In genomic region chr19:49165111-49165750, GRCh38 we compare ENCODE assay signal across 13 cellular contexts. TPM values are rescaled to one million over a fixed set of nuclear protein-coding genes. Genes with fewer than 3 reads are reported as not detected.
DNase-seq lines count a peak whose midpoint lies in the region; ATAC-seq, FAIRE-seq and TF ChIP-seq lines count a peak whose summit lies in the region.
"Had no signal": no experiment of that assay in that cellular context is flagged by ENCODE, and none has a peak within 500 bp of the region (broad histone marks: within the 10 kb centered on the region; RNA-seq: fewer than 3 reads in every experiment).

No MANE protein-coding gene starts in this region.

- TF ChIP-seq CTCF in endothelial cell of umbilical vein (IDR thresholded peaks at IDR 0.05; ENCODE audit: extremely low read depth in 1 of 2, insufficient read depth in 1 of 2, low read depth in 1 of 2, low read length in 2 of 2): no peak
- no peak for TF ChIP-seq CTCF in thoracic aorta (IDR thresholded peaks at IDR 0.05)

- H3K79me2 ChIP-seq in endothelial cell of umbilical vein (ENCODE audit: control insufficient read depth, insufficient read depth, low read length): no peaks in the 10 kb centered on the region

- ATAC-seq in thoracic aorta (ENCODE audit: insufficient number of reproducible peaks, low FRiP score, low read depth): peak; percentile 61

- no TSS peak for BruUV-seq in endothelial cell of umbilical vein (replicated peaks; lab: Mats Ljungman, UMichigan)

- 79 to 82% methylated on average over 17 to 22 of the region's 24 CpGs for WGBS in mesodermal cell (ENCODE audit: insufficient coverage in 2 of 2), 2 experiments

- no peaks in the 10 kb centered on the region for H3K9me1 ChIP-seq in endothelial cell of umbilical vein (replicated peaks; ENCODE audit: control insufficient read depth, extremely low read depth, insufficient read depth, low read length)

- no peaks in the 10 kb centered on the region for H3K27me3 ChIP-seq in endothelial cell of umbilical vein (ENCODE audit: control insufficient read depth in 2 of 2, insufficient read depth in 2 of 2, low read length in 2 of 2)
- no peaks in the 10 kb centered on the region for H3K27me3 ChIP-seq in thoracic aorta (replicated peaks; ENCODE audit: insufficient read depth)
- H3K27me3 ChIP-seq: SJCRH30 had no signal

- dilution Hi-C loops in endothelial cell of umbilical vein (cut with MboI; ENCODE audit: extremely low pct_ligation_motif_present, low sequenced_read_pairs): no loop called here

- no peaks in the 10 kb centered on the region for H4K20me1 ChIP-seq in endothelial cell of umbilical vein (replicated peaks; ENCODE audit: control insufficient read depth, extremely low read depth, insufficient read depth, low read length)

- intact Hi-C loops in endothelial cell of umbilical vein (cut with micrococcal nuclease): loop anchor here (1.0 kb wide), 1 partner anchor 24 kb away; no protein-coding TSS in a partner anchor

- H3K27ac ChIP-seq in SK-N-MC (peak overlapping the region; percentile 44; the same call in 1 of the 2 replicates), endothelial cell of umbilical vein (ENCODE audit: insufficient read depth, low read depth, low read length) (peak overlapping the region; percentile 47), mesodermal cell (ENCODE audit: low read depth, low read length, severe bottlenecking) (peak overlapping the region; percentile 16), thoracic aorta (peak overlapping the region; percentile 91 to 95)
- H3K27ac ChIP-seq: SJCRH30 had no signal

- H2AFZ ChIP-seq in endothelial cell of umbilical vein (ENCODE audit: low read depth, low read length): peak overlapping the region; percentile 40

- DNase-seq in SK-N-MC (ENCODE audit: low read depth, low spot score): no peak
- peak; percentile 85 for DNase-seq in endothelial cell of umbilical vein (ENCODE audit: low read depth, low spot score)
- no peak for DNase-seq in thoracic aorta (ENCODE audit: low spot score)
- no peak for DNase-seq in AG20443 (ENCODE audit: low spot score)
- no peak for DNase-seq in activated naive CD4-positive, alpha-beta T cell treated with anti-CD3 and anti-CD28 coated beads, Interleukin-2, amount 50 U/mL, for 16 hours
- no peak for DNase-seq in activated CD4-positive, alpha-beta T cell treated with anti-CD3 and anti-CD28 coated beads, Interleukin-2, amount 50 U/mL, for 48 hours
- no peak for DNase-seq in NCI-H748 (lab: John Stamatoyannopoulos, UW; ENCODE audit: unreplicated experiment)
- DNase-seq: COR-L47; effector CD4-positive, alpha-beta T cell; NCI-H446; SJCRH30 had no signal

- peak; percentile 81 for FAIRE-seq in endothelial cell of umbilical vein (lab: Jason Lieb, UNC)

- no peak for TF ChIP-seq POLR2A in endothelial cell of umbilical vein (IDR thresholded peaks at IDR 0.05; ENCODE audit: low read depth, low read length)

- H3K9me3 ChIP-seq in SK-N-MC (ENCODE audit: low read depth, low read length) (no peaks in the 10 kb centered on the region), endothelial cell of umbilical vein (replicated peaks; ENCODE audit: control insufficient read depth, insufficient read depth, low read length) (no peaks in the 10 kb centered on the region), mesodermal cell (ENCODE audit: control insufficient read depth, low read length) (no peaks in the 10 kb centered on the region), thoracic aorta (no peaks in the 10 kb centered on the region)
- H3K9me3 ChIP-seq: SJCRH30, tibial nerve had no signal

- H3K4me3 ChIP-seq in SK-N-MC (no peak overlapping the region), endothelial cell of umbilical vein (replicated peaks in 1 of 3; ENCODE audit: insufficient read depth in 1 of 3, low read depth in 1 of 3, low read length in 3 of 3) (no peak overlapping the region), mesodermal cell (ENCODE audit: extremely low read depth, insufficient read depth, low read length, poor library complexity, severe bottlenecking) (no peak overlapping the region), thoracic aorta (peak overlapping the region; percentile 60)
- H3K4me3 ChIP-seq: SJCRH30, tibial nerve had no signal

- H3K9ac ChIP-seq in SK-N-MC (ENCODE audit: insufficient read length) (no peak overlapping the region), endothelial cell of umbilical vein (replicated peaks; ENCODE audit: extremely low read depth, insufficient read depth, low read length) (peak overlapping the region; percentile 28)

- POLR2A ChIA-PET in endothelial cell of umbilical vein (lab: Charles Lee): interaction anchor here (0.6 kb wide), 1 partner anchor 38 kb away, joined by 3 read pairs; no protein-coding TSS in a partner anchor

- H3K36me3 ChIP-seq in SK-N-MC (ENCODE audit: insufficient read depth, low read length): no peaks in the 10 kb centered on the region; the same call in 1 of the 2 replicates
- H3K36me3 ChIP-seq in endothelial cell of umbilical vein (ENCODE audit: control insufficient read depth in 2 of 2, extremely low read depth in 1 of 2, insufficient read depth in 2 of 2, low read length in 2 of 2): peaks cover 0 to 2% of the 10 kb centered on the region in 2 experiments
- no peaks in the 10 kb centered on the region for H3K36me3 ChIP-seq in mesodermal cell (ENCODE audit: control insufficient read depth, insufficient read depth, low read length)
- H3K36me3 ChIP-seq in thoracic aorta: peaks cover 7% of the 10 kb centered on the region
- H3K36me3 ChIP-seq: SJCRH30 had no signal

- H3K4me1 ChIP-seq in endothelial cell of umbilical vein (ENCODE audit: control insufficient read depth, extremely low read depth, insufficient read depth, low read length) (peaks cover 12% of the 10 kb centered on the region), mesodermal cell (ENCODE audit: control insufficient read depth, insufficient read depth, low read length, poor library complexity, severe bottlenecking) (peaks cover 10% of the 10 kb centered on the region), thoracic aorta (ENCODE audit: control insufficient read depth in 1 of 2, low read depth in 2 of 2) (peaks cover 15 to 24% of the 10 kb centered on the region in 2 donors)
- H3K4me1 ChIP-seq: SJCRH30 had no signal

- CTCF ChIA-PET in endothelial cell of umbilical vein (lab: Charles Lee): interaction anchor here (1.0 to 4.9 kb wide), 10 partner anchors 14 to 67 kb away, joined by 3 to 33 read pairs (median 6); partner anchors contain the start of gene LIN7B

- H3K4me2 ChIP-seq in endothelial cell of umbilical vein (ENCODE audit: insufficient read depth, low read length): no peak overlapping the region

RNA-seq across cellular contexts. Expression of gene TRPM4, which starts 7.6 kb away (rescaled TPM):
- total RNA-seq in endothelial cell of umbilical vein: 38.9 and 40.6 TPM in 2 replicates
- polyA plus RNA-seq in endothelial cell of umbilical vein: 17.6 and 23.7 TPM in 2 replicates
- 6.5 and 8.7 TPM in 2 replicates for polyA plus RNA-seq in endothelial cell of umbilical vein (2011; cell fraction: cytosol; rRNA removed)
- polyA plus RNA-seq in endothelial cell of umbilical vein (2011; cell fraction: nucleus; rRNA removed): 88.1 and 102 TPM in 2 replicates
- polyA plus RNA-seq in endothelial cell of umbilical vein (2012): 22.6 and 38.8 TPM in 2 replicates
- polyA minus RNA-seq in endothelial cell of umbilical vein: 20.4 and 22.4 TPM in 2 replicates
- 2.5 TPM for polyA minus RNA-seq in endothelial cell of umbilical vein (2011; cell fraction: cytosol; rRNA and poly(A)+ RNA removed)
- 21.9 and 29.7 TPM in 2 replicates for polyA minus RNA-seq in endothelial cell of umbilical vein (2011; cell fraction: nucleus; rRNA and poly(A)+ RNA removed)
- 25.4 TPM for polyA plus RNA-seq in mesodermal cell (2013, experiment 1 of 2)
- 22.0 TPM for polyA plus RNA-seq in mesodermal cell (2013, experiment 2 of 2)
- 10 to 100 TPM; 48.3 to 65.9 TPM for total RNA-seq in thoracic aorta

RNA-seq across cellular contexts. Expression of gene HRC, which starts 10.0 kb away (rescaled TPM):
- total RNA-seq in endothelial cell of umbilical vein (not detected in 2 replicates), thoracic aorta (1 to 10 TPM; 2.2 to 6.5 TPM)
- polyA plus RNA-seq in endothelial cell of umbilical vein: not detected in 2 replicates
- polyA plus RNA-seq in endothelial cell of umbilical vein (2011; cell fraction: cytosol; rRNA removed): not detected in 2 replicates
- polyA plus RNA-seq in endothelial cell of umbilical vein (2011; cell fraction: nucleus; rRNA removed): not detected in 2 replicates
- polyA plus RNA-seq in endothelial cell of umbilical vein (2012): 0.44 TPM in 1 of 2 replicates, not detected in the other
- 0.39 and 1.3 TPM in 2 replicates for polyA minus RNA-seq in endothelial cell of umbilical vein
- not detected for polyA minus RNA-seq in endothelial cell of umbilical vein (2011; cell fraction: cytosol; rRNA and poly(A)+ RNA removed)
- not detected in 2 replicates for polyA minus RNA-seq in endothelial cell of umbilical vein (2011; cell fraction: nucleus; rRNA and poly(A)+ RNA removed)
- 11.2 TPM for polyA plus RNA-seq in mesodermal cell (2013, experiment 1 of 2)
- 10.9 TPM for polyA plus RNA-seq in mesodermal cell (2013, experiment 2 of 2)

RNA-seq across cellular contexts. Expression of gene PPFIA3, which starts 45.9 kb away (rescaled TPM):
- total RNA-seq in endothelial cell of umbilical vein (2.0 and 2.6 TPM in 2 replicates), thoracic aorta (1 to 10 TPM; 2.7 to 5.0 TPM)
- 1.3 and 1.4 TPM in 2 replicates for polyA plus RNA-seq in endothelial cell of umbilical vein
- 0.58 and 0.99 TPM in 2 replicates for polyA plus RNA-seq in endothelial cell of umbilical vein (2011; cell fraction: cytosol; rRNA removed)
- 1.2 and 1.3 TPM in 2 replicates for polyA plus RNA-seq in endothelial cell of umbilical vein (2011; cell fraction: nucleus; rRNA removed)
- polyA plus RNA-seq in endothelial cell of umbilical vein (2012): 2.1 and 2.7 TPM in 2 replicates
- 0.90 and 1.3 TPM in 2 replicates for polyA minus RNA-seq in endothelial cell of umbilical vein
- 5.9 TPM for polyA minus RNA-seq in endothelial cell of umbilical vein (2011; cell fraction: cytosol; rRNA and poly(A)+ RNA removed)
- 0.24 and 1.2 TPM in 2 replicates for polyA minus RNA-seq in endothelial cell of umbilical vein (2011; cell fraction: nucleus; rRNA and poly(A)+ RNA removed)
- polyA plus RNA-seq in mesodermal cell (2013, experiment 1 of 2): 18.0 TPM
- 13.7 TPM for polyA plus RNA-seq in mesodermal cell (2013, experiment 2 of 2)

RNA-seq across cellular contexts. Expression of gene C19orf73, which starts 46.3 kb away (rescaled TPM):
- 1.5 TPM in 1 of 2 replicates, not detected in the other for total RNA-seq in endothelial cell of umbilical vein
- 1.8 and 2.5 TPM in 2 replicates for polyA plus RNA-seq in endothelial cell of umbilical vein
- 1.2 TPM in 2 replicates for polyA plus RNA-seq in endothelial cell of umbilical vein (2011; cell fraction: cytosol; rRNA removed)
- polyA plus RNA-seq in endothelial cell of umbilical vein (2011; cell fraction: nucleus; rRNA removed): 0.25 and 0.97 TPM in 2 replicates
- polyA plus RNA-seq in endothelial cell of umbilical vein (2012): 0.52 and 0.78 TPM in 2 replicates
- polyA minus RNA-seq in endothelial cell of umbilical vein: not detected in 2 replicates
- 1.4 TPM for polyA minus RNA-seq in endothelial cell of umbilical vein (2011; cell fraction: cytosol; rRNA and poly(A)+ RNA removed)
- 0.91 TPM in 1 of 2 replicates, not detected in the other for polyA minus RNA-seq in endothelial cell of umbilical vein (2011; cell fraction: nucleus; rRNA and poly(A)+ RNA removed)
- 2.5 TPM for polyA plus RNA-seq in mesodermal cell (2013, experiment 1 of 2)
- polyA plus RNA-seq in mesodermal cell (2013, experiment 2 of 2): 2.5 TPM
- total RNA-seq in thoracic aorta: not detected

RNA-seq across cellular contexts. Expression of gene LIN7B, which starts 51.1 kb away (rescaled TPM):
- total RNA-seq in endothelial cell of umbilical vein (4.2 and 4.5 TPM in 2 replicates), thoracic aorta (10 to 100 TPM in 1 of 2 donors, not detected in 1; 19.8 TPM)
- 2.2 and 4.4 TPM in 2 replicates for polyA plus RNA-seq in endothelial cell of umbilical vein
- 2.3 and 2.4 TPM in 2 replicates for polyA plus RNA-seq in endothelial cell of umbilical vein (2011; cell fraction: cytosol; rRNA removed)
- 5.5 and 5.6 TPM in 2 replicates for polyA plus RNA-seq in endothelial cell of umbilical vein (2011; cell fraction: nucleus; rRNA removed)
- polyA plus RNA-seq in endothelial cell of umbilical vein (2012): 1.3 and 4.4 TPM in 2 replicates
- 2.6 and 4.1 TPM in 2 replicates for polyA minus RNA-seq in endothelial cell of umbilical vein
- polyA minus RNA-seq in endothelial cell of umbilical vein (2011; cell fraction: cytosol; rRNA and poly(A)+ RNA removed): 2.7 TPM
- polyA minus RNA-seq in endothelial cell of umbilical vein (2011; cell fraction: nucleus; rRNA and poly(A)+ RNA removed): 3.6 TPM in 1 of 2 replicates, not detected in the other
- polyA plus RNA-seq in mesodermal cell (2013, experiment 1 of 2): 14.7 TPM
- 9.3 TPM for polyA plus RNA-seq in mesodermal cell (2013, experiment 2 of 2)

Comparison
In these comparisons a context has a peak if more than half of its experiments do, and no peak if none do; other contexts are left out.
1. H3K27ac ChIP-seq: peak in every context shown above with its lines; median percentile 93 in thoracic aorta; 47 in endothelial cell of umbilical vein; 44 in SK-N-MC; 16 in mesodermal cell.